In the genomic region with DNA sequence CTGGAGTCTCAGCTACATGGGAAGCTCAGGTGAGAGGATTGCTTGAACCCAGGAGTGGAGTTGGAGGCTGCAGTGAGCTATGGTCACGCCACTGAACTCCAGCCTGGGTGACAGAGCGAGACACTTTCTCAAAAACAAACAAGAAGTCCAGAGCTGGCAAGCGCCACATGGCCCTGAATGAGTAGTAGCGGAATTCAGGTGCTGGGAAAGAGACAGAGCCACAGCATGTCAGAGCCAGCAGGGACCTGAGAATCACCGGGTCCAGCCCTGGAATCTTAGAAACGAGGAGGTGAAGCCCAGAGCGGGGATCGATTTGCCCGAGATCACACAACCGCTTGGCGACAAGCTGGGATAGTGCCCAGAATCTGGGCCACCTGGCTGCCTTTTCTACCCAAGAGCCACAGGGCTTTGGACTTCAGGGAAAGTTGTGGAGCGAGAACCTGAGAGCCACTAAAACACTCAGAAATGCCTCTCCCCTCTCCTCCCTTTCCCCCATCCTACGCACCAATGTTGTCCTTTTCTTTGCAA, we compare ENCODE assay signal across 11 cellular contexts. TPM values are rescaled to one million over a fixed set of nuclear protein-coding genes. Genes with fewer than 3 reads are reported as not detected.
DNase-seq lines count a peak whose midpoint lies in the region; ATAC-seq and TF ChIP-seq lines count a peak whose summit lies in the region.
"Had no signal": no experiment of that assay in that cellular context is flagged by ENCODE, and none has a peak within 500 bp of the region (broad histone marks: within the 10 kb centered on the region; RNA-seq: fewer than 3 reads in every experiment).

No MANE protein-coding gene starts in this region.

- no peak overlapping the region for H3K4me3 Mint-ChIP-seq in memory B cell
- H3K4me3 Mint-ChIP-seq: activated CD4-positive, alpha-beta memory T cell treated with anti-CD3 and anti-CD28 coated beads, Interleukin-2, amount 10 ng/mL, durations not matched to agents 7 days and 5 days; stimulated activated naive B cell treated with anti-CD40 and anti-IgM and Interleukin-4, amounts not matched to agents 10 μg/mL and 1 μg/mL and 100 μg/mL, for 72 hours had no signal

- H3K4me1 Mint-ChIP-seq in memory B cell: peaks cover 8% of the 10 kb centered on the region

- H3K4me3 ChIP-seq in tibial nerve: peak overlapping the region in 1 of 4 donors; percentile 5
- H3K4me3 ChIP-seq: GM12878 had no signal

- no peaks in the 10 kb centered on the region for H3K9me3 ChIP-seq in tibial nerve

- H3K9me3 Mint-ChIP-seq in memory B cell: no peaks in the 10 kb centered on the region
- H3K9me3 Mint-ChIP-seq: activated CD4-positive, alpha-beta memory T cell treated with anti-CD3 and anti-CD28 coated beads, Interleukin-2, amount 10 ng/mL, durations not matched to agents 7 days and 5 days; stimulated activated naive B cell treated with anti-CD40 and anti-IgM and Interleukin-4, amounts not matched to agents 10 μg/mL and 1 μg/mL and 100 μg/mL, for 72 hours had no signal

- no peak overlapping the region for H3K27ac Mint-ChIP-seq in memory B cell
- H3K27ac Mint-ChIP-seq: activated CD4-positive, alpha-beta memory T cell treated with anti-CD3 and anti-CD28 coated beads, Interleukin-2, amount 10 ng/mL, durations not matched to agents 7 days and 5 days; stimulated activated naive B cell treated with anti-CD40 and anti-IgM and Interleukin-4, amounts not matched to agents 10 μg/mL and 1 μg/mL and 100 μg/mL, for 72 hours had no signal

- TF ChIP-seq CTCF in tibial nerve (IDR thresholded peaks at IDR 0.05): no peak

- no peak for TF ChIP-seq POLR2A in tibial nerve (IDR thresholded peaks at IDR 0.05)

- no peak for TF ChIP-seq EP300 in tibial nerve (IDR thresholded peaks at IDR 0.05)

- no peak for DNase-seq in caudate nucleus (lab: John Stamatoyannopoulos, UW)
- no peak for DNase-seq in memory B cell (ENCODE audit: low spot score in 2 of 2)
- no peak for DNase-seq in tibial nerve (ENCODE audit: low spot score in 2 of 2)
- DNase-seq in stimulated activated CD4-positive, alpha-beta T cell treated with anti-CD3 and anti-CD28 coated beads, Interleukin-15, amount 100 ng/mL, for 24 hours: no peak
- DNase-seq in NK-92 (lab: John Stamatoyannopoulos, UW; ENCODE audit: unreplicated experiment): no peak
- no peak for DNase-seq in occipital lobe (lab: John Stamatoyannopoulos, UW)
- DNase-seq: NCI-H2029 had no signal

- peaks cover 2 to 71% (median 48%) of the 10 kb centered on the region in 4 donors for H3K4me1 ChIP-seq in tibial nerve

- peaks cover 3 to 70% (median 15%) of the 10 kb centered on the region in 3 donors for H3K36me3 ChIP-seq in tibial nerve

- 70 to 81% methylated on average over 13 of the region's 13 CpGs for WGBS in tibial nerve, 2 donors

- peak overlapping the region; percentile 99 for H3K27ac ChIP-seq in caudate nucleus (ENCODE audit: low read depth, low read length)
- H3K27ac ChIP-seq in tibial nerve: peak overlapping the region; percentile 86 to 98 (median 92)
- H3K27ac ChIP-seq: foreskin keratinocyte had no signal

- peaks cover 16% of the 10 kb centered on the region for H3K36me3 Mint-ChIP-seq in memory B cell

- H3K27me3 Mint-ChIP-seq in memory B cell: no peaks in the 10 kb centered on the region
- H3K27me3 Mint-ChIP-seq: activated CD4-positive, alpha-beta memory T cell treated with anti-CD3 and anti-CD28 coated beads, Interleukin-2, amount 10 ng/mL, durations not matched to agents 7 days and 5 days; stimulated activated naive B cell treated with anti-CD40 and anti-IgM and Interleukin-4, amounts not matched to agents 10 μg/mL and 1 μg/mL and 100 μg/mL, for 72 hours had no signal

- no peaks in the 10 kb centered on the region for H3K27me3 ChIP-seq in tibial nerve
- H3K27me3 ChIP-seq: foreskin keratinocyte had no signal

- peak; percentile 14 for ATAC-seq in memory B cell (ENCODE audit: low read depth)

RNA-seq across cellular contexts. Expression of gene ARL8A, which starts 9.8 kb away (rescaled TPM):
- total RNA-seq in tibial nerve (10 to 100 TPM; 35.0 to 64.5 (median 49.3) TPM), occipital lobe (77.0 TPM)

RNA-seq across cellular contexts. Expression of gene GPR37L1, which starts 12.0 kb away (rescaled TPM):
- total RNA-seq in tibial nerve (10 to 100 TPM; 13.8 to 26.3 (median 24.3) TPM), occipital lobe (1.1 TPM)
- total RNA-seq: activated CD4-positive, alpha-beta memory T cell treated with anti-CD3 and anti-CD28 coated beads, Interleukin-2, amount 10 ng/mL, durations not matched to agents 7 days and 5 days; foreskin keratinocyte had no signal

RNA-seq across cellular contexts. Expression of gene PTPN7, which starts 25.7 kb away (rescaled TPM):
- total RNA-seq in tibial nerve (10 to 100 TPM in 1 of 4 donors, 1 to 10 TPM in 3; 1.2 to 13.8 (median 6.8) TPM), occipital lobe (0.16 TPM)
- total RNA-seq: foreskin keratinocyte had no signal

RNA-seq across cellular contexts. Expression of gene LGR6, which starts 58.9 kb away (rescaled TPM):
- under 1 TPM in 1 of 4 donors, not detected in 3; 0.42 TPM for total RNA-seq in tibial nerve
- 0.62 TPM for total RNA-seq in occipital lobe
- total RNA-seq: GM12878 had no signal
